Comparison of ENCODE assay signal across 1 cellular context in the genomic region with DNA sequence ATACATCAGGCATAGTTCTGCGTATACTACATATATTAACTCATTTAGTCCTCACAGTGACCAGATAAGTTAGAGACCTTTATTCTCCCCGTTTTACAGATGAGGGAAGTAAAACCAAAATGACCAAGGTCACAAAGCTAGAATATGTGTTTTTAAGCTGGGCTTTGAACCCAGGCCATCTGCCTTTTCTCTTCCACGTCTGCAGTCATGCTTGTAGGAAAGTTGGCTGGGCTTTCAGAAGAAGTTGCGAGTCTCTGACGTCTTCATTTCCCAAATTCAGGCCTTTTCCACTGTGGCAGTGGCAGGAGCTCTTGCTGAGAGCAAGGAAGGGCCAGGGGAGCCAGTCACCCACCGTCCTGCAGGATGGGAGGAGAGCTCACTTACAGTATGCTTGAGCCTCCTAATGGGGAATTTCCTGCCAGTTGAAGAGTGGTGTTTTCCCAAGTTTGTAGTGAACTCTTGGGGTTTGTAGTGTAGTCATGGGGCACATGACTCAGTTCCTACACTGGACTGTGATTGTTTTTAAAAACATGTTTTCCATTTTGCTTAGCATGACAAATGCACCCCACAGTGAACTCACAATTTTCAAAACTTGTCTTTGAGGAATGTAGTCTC.
TF ChIP-seq lines count a peak whose summit lies in the region.

No MANE protein-coding gene starts in this region.

TF ChIP-seq in GM23338, 12 proteins besides CTCF, POLR2A, EP300 and RAD21 (continued from another document):
- TF ChIP-seq, protein P1, sequence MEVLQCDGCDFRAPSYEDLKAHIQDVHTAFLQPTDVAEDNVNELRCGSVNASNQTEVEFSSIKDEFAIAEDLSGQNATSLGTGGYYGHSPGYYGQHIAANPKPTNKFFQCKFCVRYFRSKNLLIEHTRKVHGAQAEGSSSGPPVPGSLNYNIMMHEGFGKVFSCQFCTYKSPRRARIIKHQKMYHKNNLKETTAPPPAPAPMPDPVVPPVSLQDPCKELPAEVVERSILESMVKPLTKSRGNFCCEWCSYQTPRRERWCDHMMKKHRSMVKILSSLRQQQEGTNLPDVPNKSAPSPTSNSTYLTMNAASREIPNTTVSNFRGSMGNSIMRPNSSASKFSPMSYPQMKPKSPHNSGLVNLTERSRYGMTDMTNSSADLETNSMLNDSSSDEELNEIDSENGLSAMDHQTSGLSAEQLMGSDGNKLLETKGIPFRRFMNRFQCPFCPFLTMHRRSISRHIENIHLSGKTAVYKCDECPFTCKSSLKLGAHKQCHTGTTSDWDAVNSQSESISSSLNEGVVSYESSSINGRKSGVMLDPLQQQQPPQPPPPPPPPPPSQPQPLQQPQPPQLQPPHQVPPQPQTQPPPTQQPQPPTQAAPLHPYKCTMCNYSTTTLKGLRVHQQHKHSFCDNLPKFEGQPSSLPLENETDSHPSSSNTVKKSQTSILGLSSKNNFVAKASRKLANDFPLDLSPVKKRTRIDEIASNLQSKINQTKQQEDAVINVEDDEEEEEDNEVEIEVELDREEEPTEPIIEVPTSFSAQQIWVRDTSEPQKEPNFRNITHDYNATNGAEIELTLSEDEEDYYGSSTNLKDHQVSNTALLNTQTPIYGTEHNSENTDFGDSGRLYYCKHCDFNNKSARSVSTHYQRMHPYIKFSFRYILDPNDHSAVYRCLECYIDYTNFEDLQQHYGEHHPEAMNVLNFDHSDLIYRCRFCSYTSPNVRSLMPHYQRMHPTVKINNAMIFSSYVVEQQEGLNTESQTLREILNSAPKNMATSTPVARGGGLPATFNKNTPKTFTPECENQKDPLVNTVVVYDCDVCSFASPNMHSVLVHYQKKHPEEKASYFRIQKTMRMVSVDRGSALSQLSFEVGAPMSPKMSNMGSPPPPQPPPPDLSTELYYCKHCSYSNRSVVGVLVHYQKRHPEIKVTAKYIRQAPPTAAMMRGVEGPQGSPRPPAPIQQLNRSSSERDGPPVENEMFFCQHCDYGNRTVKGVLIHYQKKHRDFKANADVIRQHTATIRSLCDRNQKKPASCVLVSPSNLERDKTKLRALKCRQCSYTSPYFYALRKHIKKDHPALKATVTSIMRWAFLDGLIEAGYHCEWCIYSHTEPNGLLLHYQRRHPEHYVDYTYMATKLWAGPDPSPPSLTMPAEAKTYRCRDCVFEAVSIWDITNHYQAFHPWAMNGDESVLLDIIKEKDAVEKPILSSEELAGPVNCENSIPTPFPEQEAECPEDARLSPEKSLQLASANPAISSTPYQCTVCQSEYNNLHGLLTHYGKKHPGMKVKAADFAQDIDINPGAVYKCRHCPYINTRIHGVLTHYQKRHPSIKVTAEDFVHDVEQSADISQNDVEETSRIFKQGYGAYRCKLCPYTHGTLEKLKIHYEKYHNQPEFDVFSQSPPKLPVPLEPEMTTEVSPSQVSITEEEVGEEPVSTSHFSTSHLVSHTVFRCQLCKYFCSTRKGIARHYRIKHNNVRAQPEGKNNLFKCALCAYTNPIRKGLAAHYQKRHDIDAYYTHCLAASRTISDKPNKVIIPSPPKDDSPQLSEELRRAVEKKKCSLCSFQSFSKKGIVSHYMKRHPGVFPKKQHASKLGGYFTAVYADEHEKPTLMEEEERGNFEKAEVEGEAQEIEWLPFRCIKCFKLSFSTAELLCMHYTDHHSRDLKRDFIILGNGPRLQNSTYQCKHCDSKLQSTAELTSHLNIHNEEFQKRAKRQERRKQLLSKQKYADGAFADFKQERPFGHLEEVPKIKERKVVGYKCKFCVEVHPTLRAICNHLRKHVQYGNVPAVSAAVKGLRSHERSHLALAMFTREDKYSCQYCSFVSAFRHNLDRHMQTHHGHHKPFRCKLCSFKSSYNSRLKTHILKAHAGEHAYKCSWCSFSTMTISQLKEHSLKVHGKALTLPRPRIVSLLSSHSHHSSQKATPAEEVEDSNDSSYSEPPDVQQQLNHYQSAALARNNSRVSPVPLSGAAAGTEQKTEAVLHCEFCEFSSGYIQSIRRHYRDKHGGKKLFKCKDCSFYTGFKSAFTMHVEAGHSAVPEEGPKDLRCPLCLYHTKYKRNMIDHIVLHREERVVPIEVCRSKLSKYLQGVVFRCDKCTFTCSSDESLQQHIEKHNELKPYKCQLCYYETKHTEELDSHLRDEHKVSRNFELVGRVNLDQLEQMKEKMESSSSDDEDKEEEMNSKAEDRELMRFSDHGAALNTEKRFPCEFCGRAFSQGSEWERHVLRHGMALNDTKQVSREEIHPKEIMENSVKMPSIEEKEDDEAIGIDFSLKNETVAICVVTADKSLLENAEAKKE (CRISPR knock-in tag; IDR thresholded peaks at IDR 0.05), result no peak
- TF ChIP-seq NANOG (IDR thresholded peaks at IDR 0.05; ENCODE audit: borderline replicate concordance), result peak; percentile 41; the same call in 1 of the 2 replicates
- TF ChIP-seq CREB1 (CRISPR knock-in tag; IDR thresholded peaks at IDR 0.05; ENCODE audit: low read depth), result peak; percentile 29; the same call in 1 of the 2 replicates
